16 cellular contexts compared by ENCODE assay signal in genomic region chr4:146153964-146154536, GRCh38.
"Had no signal": no experiment of that assay in that cellular context is flagged by ENCODE, and none has a peak within 500 bp of the region (broad histone marks: within the 10 kb centered on the region; RNA-seq: fewer than 3 reads in every experiment).

No MANE protein-coding gene starts in this region.

- H3K27ac ChIP-seq: adrenal gland, breast epithelium, left ventricle myocardium inferior, spleen, upper lobe of right lung, WERI-Rb-1 had no signal

- H3K9me3 ChIP-seq: adrenal gland, upper lobe of right lung had no signal

- H3K4me1 ChIP-seq: adrenal gland, breast epithelium, left ventricle myocardium inferior, spleen, upper lobe of right lung had no signal

- H3K4me3 ChIP-seq: adrenal gland, breast epithelium, left ventricle myocardium inferior, spleen, upper lobe of right lung had no signal

- DNase-seq: activated CD4-positive, alpha-beta T cell treated with anti-CD3 and anti-CD28 coated beads, Interleukin-2, amount 50 U/mL, for 48 hours; activated gamma-delta T cell; adrenal gland; cortex of kidney; head of caudate nucleus; left ventricle myocardium inferior; mammary epithelial cell; midbrain; nucleus accumbens; posterior cingulate gyrus; spleen; stimulated activated CD4-positive, alpha-beta T cell treated with anti-CD3 and anti-CD28 coated beads, Interleukin-4, amount 100 ng/mL, for 4 hours; stimulated activated naive CD4-positive, alpha-beta T cell; upper lobe of right lung had no signal

- H3K36me3 ChIP-seq: adrenal gland, breast epithelium, left ventricle myocardium inferior, spleen, upper lobe of right lung, WERI-Rb-1 had no signal
